ENCODE assay signal across 33 cellular contexts in genomic region chr6:166824880-166825250, GRCh38.
"Had no signal": no experiment of that assay in that cellular context is flagged by ENCODE, and none has a peak within 500 bp of the region (broad histone marks: within the 10 kb centered on the region; RNA-seq: fewer than 3 reads in every experiment).

No MANE protein-coding gene starts in this region.

- H3K9me3 ChIP-seq: ascending aorta had no signal

- H3K36me3 Mint-ChIP-seq: activated CD8-positive, alpha-beta memory T cell treated with anti-CD3 and anti-CD28 coated beads, Interleukin-2, amount 10 ng/mL, durations not matched to agents 7 days and 5 days; activated naive CD4-positive, alpha-beta T cell treated with anti-CD3 and anti-CD28 coated beads, Interleukin-2, amount 10 ng/mL, durations not matched to agents 7 days and 5 days; activated naive CD4-positive, alpha-beta T cell treated with anti-CD3 and anti-CD28 coated beads, Interleukin-2, amount 50 U/mL, for 24 hours; activated naive CD8-positive, alpha-beta T cell; activated naive CD8-positive, alpha-beta T cell treated with anti-CD3 and anti-CD28 coated beads, Interleukin-2, amount 10 ng/mL, durations not matched to agents 7 days and 5 days; brain had no signal

- FAIRE-seq: TTC549 had no signal

- H3K4me3 Mint-ChIP-seq: activated B cell treated with CpG ODN at 0.5 μM for 24 hours; activated CD4-positive, alpha-beta memory T cell treated with anti-CD3 and anti-CD28 coated beads, Interleukin-2, amount 10 ng/mL, durations not matched to agents 7 days and 5 days; activated CD4-positive, alpha-beta T cell treated with anti-CD3 and anti-CD28 coated beads, Interleukin-2, amount 10 ng/mL, durations not matched to agents 24 days and 14 days; activated CD8-positive, alpha-beta memory T cell treated with anti-CD3 and anti-CD28 coated beads, Interleukin-2, amount 10 ng/mL, durations not matched to agents 7 days and 5 days; activated CD8-positive, alpha-beta T cell treated with anti-CD3 and anti-CD28 coated beads, Interleukin-2, amount 10 ng/mL, durations not matched to agents 7 days and 5 days; activated naive CD4-positive, alpha-beta T cell treated with anti-CD3 and anti-CD28 coated beads, Interleukin-2, amount 10 ng/mL, durations not matched to agents 7 days and 5 days; activated naive CD4-positive, alpha-beta T cell treated with anti-CD3 and anti-CD28 coated beads, Interleukin-2, amount 50 U/mL, for 24 hours; activated naive CD8-positive, alpha-beta T cell; activated naive CD8-positive, alpha-beta T cell treated with anti-CD3 and anti-CD28 coated beads, Interleukin-2, amount 10 ng/mL, durations not matched to agents 7 days and 5 days; activated naive CD8-positive, alpha-beta T cell treated with anti-CD3 and anti-CD28 coated beads, Interleukin-2, amount 50 U/mL, for 24 hours; activated T-cell treated with anti-CD3 and anti-CD28 coated beads, Interleukin-2, amount 50 U/mL, for 24 hours; brain; T-helper 1 cell treated with Interleukin-12 subunit alpha and Interleukin-12 subunit beta and Interleukin-4 antibody, amounts not matched to agents 30 μg/mL and 1 μg/mL, for 36 hours; T-helper 2 cell treated with Interferon-gamma antibody and Interleukin-4, amounts not matched to agents 5 μg/mL and 100 μg/mL, for 36 hours had no signal

- DNase-seq: activated B cell treated with CpG ODN at 0.5 μM for 24 hours; activated CD4-positive, alpha-beta memory T cell treated with anti-CD3 and anti-CD28 coated beads, Interleukin-2, amount 10 ng/mL, durations not matched to agents 7 days and 5 days; activated CD4-positive, alpha-beta T cell treated with anti-CD3 and anti-CD28 coated beads for 4 hours; activated CD4-positive, alpha-beta T cell treated with anti-CD3 and anti-CD28 coated beads, Interleukin-2, amount 10 ng/mL, durations not matched to agents 24 days and 14 days; activated CD4-positive, alpha-beta T cell treated with anti-CD3 and anti-CD28 coated beads, Interleukin-2, amount 50 U/mL, for 48 hours; activated CD4-positive, CD25-positive, alpha-beta regulatory T cell treated with anti-CD3 and anti-CD28 coated beads, Interleukin-2, amount 50 U/mL, for 72 hours; activated CD8-positive, alpha-beta memory T cell treated with anti-CD3 and anti-CD28 coated beads for 24 hours; activated CD8-positive, alpha-beta memory T cell treated with anti-CD3 and anti-CD28 coated beads, Interleukin-2, amount 10 ng/mL, durations not matched to agents 7 days and 5 days; activated CD8-positive, alpha-beta memory T cell treated with anti-CD3 and anti-CD28 coated beads, Interleukin-2, amount 50 U/mL, for 48 hours; activated CD8-positive, alpha-beta T cell treated with anti-CD3 and anti-CD28 coated beads, Interleukin-2, amount 10 ng/mL, durations not matched to agents 7 days and 5 days; activated effector memory CD4-positive, alpha-beta T cell treated with Interleukin-2 at 50 U/mL for 16 hours; activated gamma-delta T cell; activated naive CD4-positive, alpha-beta T cell treated with anti-CD3 and anti-CD28 coated beads, Interleukin-2, amount 10 ng/mL, durations not matched to agents 7 days and 5 days; activated naive CD4-positive, alpha-beta T cell treated with Interleukin-2 at 50 U/mL for 16 hours; activated naive CD8-positive, alpha-beta T cell treated with anti-CD3 and anti-CD28 coated beads, Interleukin-2, amount 10 ng/mL, durations not matched to agents 7 days and 5 days; activated naive CD8-positive, alpha-beta T cell treated with anti-CD3 and anti-CD28 coated beads, Interleukin-2, amount 50 U/mL, for 24 hours; activated T-cell treated with anti-CD3 and anti-CD28 coated beads, Interleukin-2, amount 50 U/mL, for 24 hours; activated T-cell treated with anti-CD3 and anti-CD28 coated beads, Interleukin-2, amount 50 U/mL, for 48 hours; amygdala; anterior cingulate cortex; central memory CD4-positive, alpha-beta T cell; T-helper 1 cell; T-helper 2 cell; T-helper 9 cell had no signal

- ATAC-seq: activated CD8-positive, alpha-beta memory T cell treated with anti-CD3 and anti-CD28 coated beads, Interleukin-2, amount 10 ng/mL, durations not matched to agents 7 days and 5 days; activated CD8-positive, alpha-beta T cell treated with anti-CD3 and anti-CD28 coated beads, Interleukin-2, amount 10 ng/mL, durations not matched to agents 7 days and 5 days; activated naive CD8-positive, alpha-beta T cell treated with anti-CD3 and anti-CD28 coated beads, Interleukin-2, amount 50 U/mL, for 24 hours had no signal

- H3K36me3 ChIP-seq: ascending aorta had no signal

- H3K27ac ChIP-seq: ascending aorta, VCaP had no signal

- H3K27me3 Mint-ChIP-seq: activated CD4-positive, alpha-beta memory T cell treated with anti-CD3 and anti-CD28 coated beads, Interleukin-2, amount 10 ng/mL, durations not matched to agents 7 days and 5 days; activated CD4-positive, alpha-beta T cell treated with anti-CD3 and anti-CD28 coated beads, Interleukin-2, amount 10 ng/mL, durations not matched to agents 24 days and 14 days; activated naive CD4-positive, alpha-beta T cell treated with anti-CD3 and anti-CD28 coated beads, Interleukin-2, amount 10 ng/mL, durations not matched to agents 7 days and 5 days; activated naive CD4-positive, alpha-beta T cell treated with anti-CD3 and anti-CD28 coated beads, Interleukin-2, amount 50 U/mL, for 24 hours; activated naive CD8-positive, alpha-beta T cell; activated naive CD8-positive, alpha-beta T cell treated with anti-CD3 and anti-CD28 coated beads, Interleukin-2, amount 10 ng/mL, durations not matched to agents 7 days and 5 days; activated naive CD8-positive, alpha-beta T cell treated with anti-CD3 and anti-CD28 coated beads, Interleukin-2, amount 50 U/mL, for 24 hours; brain had no signal

- H3K9me3 Mint-ChIP-seq: activated B cell treated with CpG ODN at 0.5 μM for 24 hours; activated CD4-positive, alpha-beta memory T cell treated with anti-CD3 and anti-CD28 coated beads, Interleukin-2, amount 10 ng/mL, durations not matched to agents 7 days and 5 days; activated CD4-positive, alpha-beta T cell treated with anti-CD3 and anti-CD28 coated beads, Interleukin-2, amount 10 ng/mL, durations not matched to agents 24 days and 14 days; activated naive CD4-positive, alpha-beta T cell treated with anti-CD3 and anti-CD28 coated beads, Interleukin-2, amount 10 ng/mL, durations not matched to agents 7 days and 5 days; activated naive CD4-positive, alpha-beta T cell treated with anti-CD3 and anti-CD28 coated beads, Interleukin-2, amount 50 U/mL, for 24 hours; activated naive CD8-positive, alpha-beta T cell treated with anti-CD3 and anti-CD28 coated beads, Interleukin-2, amount 10 ng/mL, durations not matched to agents 7 days and 5 days; activated naive CD8-positive, alpha-beta T cell treated with anti-CD3 and anti-CD28 coated beads, Interleukin-2, amount 50 U/mL, for 24 hours; activated T-cell treated with anti-CD3 and anti-CD28 coated beads, Interleukin-2, amount 50 U/mL, for 24 hours; activated T-helper 2 cell treated with anti-CD3 and anti-CD28 coated beads, Interferon-gamma antibody, Interleukin-2, Interleukin-4, amounts not matched to agents 10 μg/mL and 5 μg/mL and 100 μg/mL, durations not matched to agents 14 hours and 24 hours and 36 hours; brain; T-helper 1 cell treated with Interleukin-12 subunit alpha and Interleukin-12 subunit beta and Interleukin-4 antibody, amounts not matched to agents 30 μg/mL and 1 μg/mL, for 36 hours; T-helper 2 cell treated with Interferon-gamma antibody and Interleukin-4, amounts not matched to agents 5 μg/mL and 100 μg/mL, for 36 hours had no signal

- H3K4me3 ChIP-seq: ascending aorta had no signal

- H3K27ac Mint-ChIP-seq: activated B cell treated with CpG ODN at 0.5 μM for 24 hours; activated CD4-positive, alpha-beta memory T cell treated with anti-CD3 and anti-CD28 coated beads, Interleukin-2, amount 10 ng/mL, durations not matched to agents 7 days and 5 days; activated CD4-positive, alpha-beta T cell treated with anti-CD3 and anti-CD28 coated beads, Interleukin-2, amount 10 ng/mL, durations not matched to agents 24 days and 14 days; activated CD8-positive, alpha-beta memory T cell treated with anti-CD3 and anti-CD28 coated beads, Interleukin-2, amount 10 ng/mL, durations not matched to agents 7 days and 5 days; activated CD8-positive, alpha-beta T cell treated with anti-CD3 and anti-CD28 coated beads, Interleukin-2, amount 10 ng/mL, durations not matched to agents 7 days and 5 days; activated naive CD4-positive, alpha-beta T cell treated with anti-CD3 and anti-CD28 coated beads, Interleukin-2, amount 10 ng/mL, durations not matched to agents 7 days and 5 days; activated naive CD4-positive, alpha-beta T cell treated with anti-CD3 and anti-CD28 coated beads, Interleukin-2, amount 50 U/mL, for 24 hours; activated naive CD8-positive, alpha-beta T cell; activated naive CD8-positive, alpha-beta T cell treated with anti-CD3 and anti-CD28 coated beads, Interleukin-2, amount 10 ng/mL, durations not matched to agents 7 days and 5 days; activated naive CD8-positive, alpha-beta T cell treated with anti-CD3 and anti-CD28 coated beads, Interleukin-2, amount 50 U/mL, for 24 hours; activated T-cell treated with anti-CD3 and anti-CD28 coated beads, Interleukin-2, amount 50 U/mL, for 24 hours; activated T-helper 2 cell treated with anti-CD3 and anti-CD28 coated beads, Interferon-gamma antibody, Interleukin-2, Interleukin-4, amounts not matched to agents 10 μg/mL and 5 μg/mL and 100 μg/mL, durations not matched to agents 14 hours and 24 hours and 36 hours; brain; T-helper 1 cell treated with Interleukin-12 subunit alpha and Interleukin-12 subunit beta and Interleukin-4 antibody, amounts not matched to agents 30 μg/mL and 1 μg/mL, for 36 hours; T-helper 2 cell treated with Interferon-gamma antibody and Interleukin-4, amounts not matched to agents 5 μg/mL and 100 μg/mL, for 36 hours had no signal

- H3K27me3 ChIP-seq: ascending aorta had no signal

- H3K4me1 Mint-ChIP-seq: activated CD4-positive, alpha-beta memory T cell treated with anti-CD3 and anti-CD28 coated beads, Interleukin-2, amount 10 ng/mL, durations not matched to agents 7 days and 5 days; activated CD4-positive, alpha-beta T cell treated with anti-CD3 and anti-CD28 coated beads, Interleukin-2, amount 10 ng/mL, durations not matched to agents 24 days and 14 days; activated naive CD4-positive, alpha-beta T cell treated with anti-CD3 and anti-CD28 coated beads, Interleukin-2, amount 10 ng/mL, durations not matched to agents 7 days and 5 days; activated naive CD4-positive, alpha-beta T cell treated with anti-CD3 and anti-CD28 coated beads, Interleukin-2, amount 50 U/mL, for 24 hours; activated naive CD8-positive, alpha-beta T cell treated with anti-CD3 and anti-CD28 coated beads, Interleukin-2, amount 10 ng/mL, durations not matched to agents 7 days and 5 days; activated naive CD8-positive, alpha-beta T cell treated with anti-CD3 and anti-CD28 coated beads, Interleukin-2, amount 50 U/mL, for 24 hours had no signal

- H3K4me1 ChIP-seq: ascending aorta had no signal
